11 cellular contexts compared by ENCODE assay signal in the genomic region with DNA sequence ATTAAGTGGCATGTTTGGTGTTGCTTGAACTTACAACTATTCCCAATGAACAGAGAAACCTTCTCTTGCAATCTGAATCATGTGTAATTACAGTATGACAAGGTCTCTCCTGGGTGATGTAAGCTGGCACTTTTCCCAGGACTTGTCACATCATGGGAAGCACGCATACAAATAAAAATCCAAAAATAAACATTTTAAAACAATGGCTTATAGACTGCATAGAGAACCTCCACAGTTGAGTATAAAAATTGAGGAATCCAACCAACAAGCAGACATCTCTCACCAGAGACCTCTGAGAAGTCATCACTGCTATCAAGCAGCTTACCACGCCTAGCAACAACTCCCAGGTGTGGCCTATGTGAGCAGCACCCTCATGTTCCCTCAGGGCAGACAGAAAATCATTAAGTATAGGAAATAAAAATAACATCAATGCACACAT. TPM values are rescaled to one million over a fixed set of nuclear protein-coding genes. Genes with fewer than 3 reads are reported as not detected.
DNase-seq lines count a peak whose midpoint lies in the region; ATAC-seq and TF ChIP-seq lines count a peak whose summit lies in the region.
"Had no signal": no experiment of that assay in that cellular context is flagged by ENCODE, and none has a peak within 500 bp of the region (broad histone marks: within the 10 kb centered on the region; RNA-seq: fewer than 3 reads in every experiment).

No MANE protein-coding gene starts in this region.

- H2AK5ac ChIP-seq in trophoblast cell (ENCODE audit: low read length), result no peak overlapping the region

- no CpG with 5 or more reads among the region's 2 CpGs for WGBS in trophoblast cell (ENCODE audit: extremely low coverage, insufficient coverage, insufficient read length)

- H4K91ac ChIP-seq in trophoblast cell (ENCODE audit: low read depth, low read length), result no peak overlapping the region

- H2BK5ac ChIP-seq in trophoblast cell (ENCODE audit: low read depth, low read length, poor library complexity), result no peak overlapping the region

- DNase-seq in NCI-H82 (lab: John Stamatoyannopoulos, UW) (peak; percentile 2), NCI-H82 treated with DMSO at 0.1 percent for 48 hours (lab: John Stamatoyannopoulos, UW; ENCODE audit: unreplicated experiment) (no peak), NCI-H526 treated with DMSO at 0.1 percent for 48 hours (lab: John Stamatoyannopoulos, UW) (peak; percentile 23), dorsolateral prefrontal cortex (no peak), renal cortical epithelial cell (ENCODE audit: low read depth) (peak; percentile 83), vagina (ENCODE audit: extremely low spot score in 2 of 2) (no peak), trophoblast cell (no peak)
- DNase-seq: MM.1S had no signal

- no peak overlapping the region for H3K18ac ChIP-seq in trophoblast cell (ENCODE audit: low read length)

- H3K9ac ChIP-seq in trophoblast cell (ENCODE audit: low read length), result no peak overlapping the region
- H3K9ac ChIP-seq: BLaER1 had no signal

- H3K36me3 ChIP-seq in vagina (no peaks in the 10 kb centered on the region), trophoblast cell (ENCODE audit: control insufficient read depth in 1 of 2, insufficient read depth in 2 of 2, low read length in 2 of 2) (no peaks in the 10 kb centered on the region)
- H3K36me3 ChIP-seq: BLaER1, heart right ventricle had no signal

- H4K12ac ChIP-seq in trophoblast cell (ENCODE audit: low read depth, low read length), result no peak overlapping the region

- H3K79me1 ChIP-seq in trophoblast cell (ENCODE audit: low read length), result no peaks in the 10 kb centered on the region

- TF ChIP-seq POLR2A in vagina (IDR thresholded peaks at IDR 0.05), result no peak

- H3K4me3 ChIP-seq in dorsolateral prefrontal cortex (peak overlapping the region in 42 of 59 donors; percentile 1 to 97 (median 90)), vagina (no peak overlapping the region), trophoblast cell (ENCODE audit: low read depth, low read length) (no peak overlapping the region)
- H3K4me3 ChIP-seq: BLaER1 had no signal

- no peak overlapping the region for H3K14ac ChIP-seq in trophoblast cell (ENCODE audit: low read length)

- H3K23ac ChIP-seq in trophoblast cell (ENCODE audit: low read length), result no peak overlapping the region

- no peaks in the 10 kb centered on the region for H3K27me3 ChIP-seq in dorsolateral prefrontal cortex
- H3K27me3 ChIP-seq in vagina, result no peaks in the 10 kb centered on the region
- peaks cover 16% of the 10 kb centered on the region for H3K27me3 ChIP-seq in trophoblast cell (ENCODE audit: insufficient read depth, low read length)

- intact Hi-C loops in dorsolateral prefrontal cortex (cut with DNase I), result loop anchor here in 1 of 2 donors (10.0 kb wide), 1 partner anchor 64 kb away; no protein-coding TSS in a partner anchor
- intact Hi-C loops in vagina (cut with DNase I), result no loop called here

- H2BK12ac ChIP-seq in trophoblast cell (ENCODE audit: low read length), result no peak overlapping the region

- H4K8ac ChIP-seq in trophoblast cell (ENCODE audit: low read depth, low read length), result no peak overlapping the region

- H3K79me2 ChIP-seq in trophoblast cell (ENCODE audit: control insufficient read depth, insufficient read depth, low read length, poor library complexity), result peaks cover 2% of the 10 kb centered on the region

- H3K4me2 ChIP-seq in trophoblast cell (ENCODE audit: low read length), result no peak overlapping the region
- H3K4me2 ChIP-seq: BLaER1 had no signal

- no peak overlapping the region for H3K4ac ChIP-seq in trophoblast cell (ENCODE audit: low read depth, low read length)

- H3K4me1 ChIP-seq in vagina (peaks cover 23% of the 10 kb centered on the region), trophoblast cell (ENCODE audit: control insufficient read depth in 1 of 2, insufficient read depth in 2 of 2, low read length in 2 of 2) (peaks cover 4 to 5% of the 10 kb centered on the region in 2 experiments)

- TF ChIP-seq CTCF in dorsolateral prefrontal cortex (IDR thresholded peaks at IDR 0.05 in 54 of 56, conservative IDR thresholded peaks at IDR 0.05 in 2 of 56; ENCODE audit: low read depth in 1 of 56, partially characterized antibody in 56 of 56) (no peak), vagina (IDR thresholded peaks at IDR 0.05) (no peak)

- H2BK120ac ChIP-seq in trophoblast cell (ENCODE audit: insufficient read depth, low read length, poor library complexity), result no peak overlapping the region

- ATAC-seq in GM18868 (IDR thresholded peaks at IDR 0.05; ENCODE audit: unreplicated experiment), result no peak
- ATAC-seq: heart right ventricle had no signal

- H3K9me3 ChIP-seq in vagina (no peaks in the 10 kb centered on the region), trophoblast cell (ENCODE audit: insufficient read depth, low read depth, low read length) (peaks cover 3% of the 10 kb centered on the region)
- H3K9me3 ChIP-seq: BLaER1, heart right ventricle had no signal

- no peak overlapping the region for H2AFZ ChIP-seq in trophoblast cell (ENCODE audit: insufficient read depth, low read length, poor library complexity)

- peak overlapping the region in 28 of 59 donors; percentile 1 to 99 (median 34) for H3K27ac ChIP-seq in dorsolateral prefrontal cortex
- H3K27ac ChIP-seq in vagina, result no peak overlapping the region
- H3K27ac ChIP-seq in trophoblast cell (ENCODE audit: low read depth, low read length), result no peak overlapping the region
- H3K27ac ChIP-seq: BLaER1 had no signal

RNA-seq across cellular contexts. Expression of gene MLLT3, which starts 3.9 kb away (rescaled TPM):
- total RNA-seq in dorsolateral prefrontal cortex (10 to 100 TPM; 18.6 to 58.3 (median 34.2) TPM), renal cortical epithelial cell (40.0 and 54.5 TPM in 2 replicates), vagina (8.8 TPM)
- 3.1 and 3.7 TPM in 2 replicates for polyA plus RNA-seq in trophoblast cell (2013)

Comparison
In these comparisons a context has a peak if more than half of its experiments do, and no peak if none do; other contexts are left out.
1. DNase-seq: peak in NCI-H82 (single experiment), NCI-H526 treated with DMSO at 0.1 percent for 48 hours (single experiment) and renal cortical epithelial cell (single experiment); none in NCI-H82 treated with DMSO at 0.1 percent for 48 hours (single experiment), dorsolateral prefrontal cortex (0 of 10), vagina (0 of 2) and trophoblast cell (0 of 2).
2. H3K4me3 ChIP-seq: peak in dorsolateral prefrontal cortex (42 of 59); none in vagina (0 of 2) and trophoblast cell (single experiment).